17 cellular contexts compared by ENCODE assay signal in genomic region chr1:50633465-50633864, GRCh38.
DNase-seq lines count a peak whose midpoint lies in the region; ATAC-seq, FAIRE-seq and TF ChIP-seq lines count a peak whose summit lies in the region.
"Had no signal": no experiment of that assay in that cellular context is flagged by ENCODE, and none has a peak within 500 bp of the region (broad histone marks: within the 10 kb centered on the region; RNA-seq: fewer than 3 reads in every experiment).

No MANE protein-coding gene starts in this region.

- ATAC-seq in stimulated activated naive B cell treated with anti-CD40 and anti-IgM and Interleukin-4, amounts not matched to agents 10 μg/mL and 1 μg/mL and 100 μg/mL, for 72 hours (replicated peaks), result no peak
- no peak for ATAC-seq in sciatic nerve

- peak overlapping the region; percentile 77 for H3K27ac ChIP-seq in angular gyrus (ENCODE audit: low read depth, low read length)
- no peak overlapping the region for H3K27ac ChIP-seq in thyroid gland
- H3K27ac ChIP-seq: adrenal gland, colonic mucosa, skin epidermis had no signal

- H3K36me3 ChIP-seq in thyroid gland, result no peaks in the 10 kb centered on the region
- H3K36me3 ChIP-seq: adrenal gland, colonic mucosa had no signal

- H3K9me3 Mint-ChIP-seq in stimulated activated naive B cell treated with anti-CD40 and anti-IgM and Interleukin-4, amounts not matched to agents 10 μg/mL and 1 μg/mL and 100 μg/mL, for 72 hours, result no peaks in the 10 kb centered on the region
- H3K9me3 Mint-ChIP-seq: H9 had no signal

- H3K27me3 Mint-ChIP-seq in stimulated activated naive B cell treated with anti-CD40 and anti-IgM and Interleukin-4, amounts not matched to agents 10 μg/mL and 1 μg/mL and 100 μg/mL, for 72 hours, result no peaks in the 10 kb centered on the region
- H3K27me3 Mint-ChIP-seq: CD4-positive, CD25-positive, alpha-beta regulatory T cell had no signal

- peak overlapping the region; percentile 42 for H3K27ac Mint-ChIP-seq in stimulated activated naive B cell treated with anti-CD40 and anti-IgM and Interleukin-4, amounts not matched to agents 10 μg/mL and 1 μg/mL and 100 μg/mL, for 72 hours
- H3K27ac Mint-ChIP-seq: CD4-positive, CD25-positive, alpha-beta regulatory T cell; H9 had no signal

- no peaks in the 10 kb centered on the region for H3K9me3 ChIP-seq in thyroid gland
- H3K9me3 ChIP-seq: adrenal gland, colonic mucosa had no signal

- H3K4me3 ChIP-seq in thyroid gland (replicated peaks in 1 of 3), result no peak overlapping the region
- H3K4me3 ChIP-seq: adrenal gland, colonic mucosa, lung, skin epidermis had no signal

- H3K36me3 Mint-ChIP-seq in stimulated activated naive B cell treated with anti-CD40 and anti-IgM and Interleukin-4, amounts not matched to agents 10 μg/mL and 1 μg/mL and 100 μg/mL, for 72 hours, result peaks cover 0 to 8% of the 10 kb centered on the region in 2 donors

- TF ChIP-seq CTCF in thyroid gland (IDR thresholded peaks at IDR 0.05), result no peak

- H3K4me1 Mint-ChIP-seq in stimulated activated naive B cell treated with anti-CD40 and anti-IgM and Interleukin-4, amounts not matched to agents 10 μg/mL and 1 μg/mL and 100 μg/mL, for 72 hours, result no peaks in the 10 kb centered on the region

- H3K4me1 ChIP-seq in thyroid gland, result no peaks in the 10 kb centered on the region
- H3K4me1 ChIP-seq: adrenal gland, colonic mucosa had no signal

- DNase-seq in NCI-H1092 (lab: John Stamatoyannopoulos, UW) (peak; percentile 71), NCI-H2107 treated with DMSO at 0.1 percent for 48 hours (lab: John Stamatoyannopoulos, UW; ENCODE audit: unreplicated experiment) (peak; percentile 97), sciatic nerve (ENCODE audit: low spot score) (no peak), RKO (ENCODE audit: low spot score) (no peak), RCC 7860 (ENCODE audit: low spot score) (no peak), thyroid gland (no peak)
- DNase-seq in stimulated activated naive B cell treated with anti-CD40 and anti-IgM and Interleukin-4, amounts not matched to agents 10 μg/mL and 1 μg/mL and 100 μg/mL, for 72 hours, result no peak
- DNase-seq: activated CD4-positive, alpha-beta T cell treated with anti-CD3 and anti-CD28 coated beads for 4 hours; activated T-cell treated with anti-CD3 and anti-CD28 coated beads, Interleukin-2, amount 50 U/mL, for 1 hour; adrenal gland; CD4-positive, CD25-positive, alpha-beta regulatory T cell; colonic mucosa; H9; hippocampal formation had no signal

- H3K27me3 ChIP-seq in thyroid gland, result no peaks in the 10 kb centered on the region
- H3K27me3 ChIP-seq: adrenal gland, colonic mucosa had no signal

- no peak overlapping the region for H3K4me3 Mint-ChIP-seq in stimulated activated naive B cell treated with anti-CD40 and anti-IgM and Interleukin-4, amounts not matched to agents 10 μg/mL and 1 μg/mL and 100 μg/mL, for 72 hours
- H3K4me3 Mint-ChIP-seq: CD4-positive, CD25-positive, alpha-beta regulatory T cell; H9 had no signal

- intact Hi-C loops in sciatic nerve (cut with DNase I), result no loop called here
- intact Hi-C loops in thyroid gland (cut with DNase I), result no loop called here

- FAIRE-seq in RCC 7860 (lab: Jason Lieb, UNC), result no peak

- TF ChIP-seq POLR2A in thyroid gland (IDR thresholded peaks at IDR 0.05), result no peak

- 91 to 92% methylated on average over 6 of the region's 6 CpGs for WGBS in thyroid gland, 2 donors

Comparison
In these comparisons a context has a peak if more than half of its experiments do, and no peak if none do; other contexts are left out.
1. DNase-seq: peak in NCI-H1092 (single experiment) and NCI-H2107 treated with DMSO at 0.1 percent for 48 hours (single experiment); none in stimulated activated naive B cell treated with anti-CD40 and anti-IgM and Interleukin-4, amounts not matched to agents 10 μg/mL and 1 μg/mL and 100 μg/mL, for 72 hours (single experiment), sciatic nerve (single experiment), RKO (single experiment), RCC 7860 (single experiment) and thyroid gland (0 of 2).